9 cellular contexts compared by ENCODE assay signal in the genomic region with DNA sequence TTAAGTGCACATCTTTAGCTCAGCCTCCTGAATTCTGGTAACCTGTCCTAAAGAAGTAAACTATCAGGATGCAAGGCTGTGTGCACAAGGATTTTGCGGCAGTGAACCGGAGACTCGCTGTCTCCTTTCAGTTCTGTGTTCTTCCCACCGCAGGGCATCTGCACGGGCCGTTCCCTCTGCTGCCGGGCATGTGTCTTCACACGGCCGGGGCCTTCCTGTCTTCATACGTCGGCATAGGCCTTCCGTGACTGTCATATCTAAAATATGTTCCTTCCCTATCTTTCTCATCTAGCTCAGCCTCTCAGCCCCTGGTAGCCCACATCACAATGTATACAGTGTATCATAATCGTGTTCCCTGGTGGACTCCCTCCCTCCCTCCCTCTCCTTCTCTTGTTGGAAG. TPM values are rescaled to one million over a fixed set of nuclear protein-coding genes. Genes with fewer than 3 reads are reported as not detected.
A peak's percentile ranks its signal among the peaks of the same experiment; 100 is the strongest.
DNase-seq lines count a peak whose midpoint lies in the region; ATAC-seq and TF ChIP-seq lines count a peak whose summit lies in the region.
"Had no signal": no experiment of that assay in that cellular context is flagged by ENCODE, and none has a peak within 500 bp of the region (broad histone marks: within the 10 kb centered on the region; RNA-seq: fewer than 3 reads in every experiment).

No MANE protein-coding gene starts in this region.

- peaks cover 3% of the 10 kb centered on the region for H3K27me3 Mint-ChIP-seq in activated CD4-positive, alpha-beta T cell treated with anti-CD3 and anti-CD28 coated beads for 36 hours
- peaks cover 13% of the 10 kb centered on the region for H3K27me3 Mint-ChIP-seq in stimulated activated naive CD8-positive, alpha-beta T cell treated with anti-CD3 and anti-CD28 coated beads, Interleukin-15, amount 100 ng/mL, for 72 hours
- H3K27me3 Mint-ChIP-seq in nephron progenitor cell (ENCODE audit: low read depth, poor library complexity): peaks cover 6% of the 10 kb centered on the region

- peak overlapping the region; percentile 98 for H3K27ac ChIP-seq in OCI-LY7 (ENCODE audit: low read depth, low read length, poor library complexity, severe bottlenecking)

- intact Hi-C loops in activated CD4-positive, alpha-beta T cell treated with anti-CD3 and anti-CD28 coated beads for 36 hours (cut with DNase I, micrococcal nuclease): no loop called here
- intact Hi-C loops in OCI-LY7 (cut with micrococcal nuclease; ENCODE audit: unreplicated experiment): no loop called here
- intact Hi-C loops in left cardiac atrium (cut with DNase I): no loop called here

- no peaks in the 10 kb centered on the region for H3K9me3 ChIP-seq in OCI-LY7 (ENCODE audit: low read length)

- peaks cover 34% of the 10 kb centered on the region; the same call in 1 of the 2 replicates for H3K36me3 ChIP-seq in OCI-LY7 (ENCODE audit: insufficient read depth, low read length)

- POLR2A ChIA-PET in activated CD4-positive, alpha-beta T cell treated with anti-CD3 and anti-CD28 coated beads for 36 hours (lab: Charles Lee): no interaction called here
- POLR2A ChIA-PET in OCI-LY7 (lab: Charles Lee): interaction anchor here (0.5 to 5.1 kb wide), 11 partner anchors 10 to 265 kb away, joined by 3 to 35 read pairs (median 4); partner anchors contain the start of gene PALD1

- H3K27ac Mint-ChIP-seq in activated CD4-positive, alpha-beta T cell treated with anti-CD3 and anti-CD28 coated beads for 36 hours: peak overlapping the region; percentile 34
- peak overlapping the region in 1 of 2 donors; percentile 68 for H3K27ac Mint-ChIP-seq in stimulated activated naive CD8-positive, alpha-beta T cell treated with anti-CD3 and anti-CD28 coated beads, Interleukin-15, amount 100 ng/mL, for 72 hours
- H3K27ac Mint-ChIP-seq in nephron progenitor cell: no peak overlapping the region

- H4K20me1 ChIP-seq in OCI-LY7 (ENCODE audit: insufficient read depth, low read length): no peaks in the 10 kb centered on the region

- DNase-seq in activated CD4-positive, alpha-beta T cell treated with anti-CD3 and anti-CD28 coated beads for 36 hours: peak; percentile 39
- no peak for DNase-seq in activated CD4-positive, alpha-beta T cell treated with anti-CD3 and anti-CD28 coated beads for 4 hours
- DNase-seq in OCI-LY7 (ENCODE audit: low spot score) (no peak), left cardiac atrium (peak; percentile 47), hepatic stellate cell (ENCODE audit: low spot score) (no peak), nephron progenitor cell (no peak), DMS 273 (lab: John Stamatoyannopoulos, UW; ENCODE audit: unreplicated experiment) (no peak)
- DNase-seq in stimulated activated naive CD8-positive, alpha-beta T cell treated with anti-CD3 and anti-CD28 coated beads, Interleukin-15, amount 100 ng/mL, for 72 hours: peak in 1 of 2 donors; percentile 27
- DNase-seq: NCI-H748 treated with DMSO at 0.1 percent for 48 hours had no signal

- H3K4me1 ChIP-seq in OCI-LY7 (ENCODE audit: insufficient read depth, low read length, poor library complexity, severe bottlenecking): peaks cover 99% of the 10 kb centered on the region

- no TSS peak for BruUV-seq in OCI-LY7 (replicated peaks; lab: Mats Ljungman, UMichigan)

- H3K9me3 Mint-ChIP-seq in activated CD4-positive, alpha-beta T cell treated with anti-CD3 and anti-CD28 coated beads for 36 hours (ENCODE audit: low read depth): no peaks in the 10 kb centered on the region
- no peaks in the 10 kb centered on the region for H3K9me3 Mint-ChIP-seq in stimulated activated naive CD8-positive, alpha-beta T cell treated with anti-CD3 and anti-CD28 coated beads, Interleukin-15, amount 100 ng/mL, for 72 hours
- no peaks in the 10 kb centered on the region for H3K9me3 Mint-ChIP-seq in nephron progenitor cell

- peaks cover 81% of the 10 kb centered on the region for H3K79me2 ChIP-seq in OCI-LY7 (ENCODE audit: insufficient read depth, low read depth, low read length)

- no peaks in the 10 kb centered on the region for H3K9me2 ChIP-seq in OCI-LY7 (ENCODE audit: insufficient read depth, low read length)

- no peak for TF ChIP-seq CTCF in OCI-LY7 (conservative IDR thresholded peaks at IDR 0.05; ENCODE audit: low read length)
- no peak for TF ChIP-seq CTCF in nephron progenitor cell (IDR thresholded peaks at IDR 0.05)

- no peaks in the 10 kb centered on the region for H3K36me3 Mint-ChIP-seq in activated CD4-positive, alpha-beta T cell treated with anti-CD3 and anti-CD28 coated beads for 36 hours (ENCODE audit: low read depth)
- no peaks in the 10 kb centered on the region for H3K36me3 Mint-ChIP-seq in nephron progenitor cell (ENCODE audit: low read depth)

- ATAC-seq in activated CD4-positive, alpha-beta T cell treated with anti-CD3 and anti-CD28 coated beads for 36 hours: peak; percentile 49
- ATAC-seq in left cardiac atrium: peak; percentile 44 to 49
- ATAC-seq in stimulated activated naive CD8-positive, alpha-beta T cell treated with anti-CD3 and anti-CD28 coated beads, Interleukin-15, amount 100 ng/mL, for 72 hours: peak; percentile 55

- H3K4me3 ChIP-seq in OCI-LY7 (ENCODE audit: low read depth, low read length, poor library complexity, severe bottlenecking): peak overlapping the region; percentile 64

- CTCF ChIA-PET in activated CD4-positive, alpha-beta T cell treated with anti-CD3 and anti-CD28 coated beads for 36 hours (lab: Charles Lee): interaction anchor here (1.4 to 1.5 kb wide), 2 partner anchors 9 to 34 kb away, joined by 4 to 10 read pairs; no protein-coding TSS in a partner anchor
- CTCF ChIA-PET in OCI-LY7 (lab: Charles Lee; ENCODE audit: unreplicated experiment): interaction anchor here (1.4 kb wide), 1 partner anchor 10 kb away, joined by 3 read pairs; no protein-coding TSS in a partner anchor

- H3K4me3 Mint-ChIP-seq in activated CD4-positive, alpha-beta T cell treated with anti-CD3 and anti-CD28 coated beads for 36 hours: peak overlapping the region; percentile 24
- H3K4me3 Mint-ChIP-seq in stimulated activated naive CD8-positive, alpha-beta T cell treated with anti-CD3 and anti-CD28 coated beads, Interleukin-15, amount 100 ng/mL, for 72 hours: peak overlapping the region; percentile 44 to 59
- no peak overlapping the region for H3K4me3 Mint-ChIP-seq in nephron progenitor cell

- H3K4me1 Mint-ChIP-seq in activated CD4-positive, alpha-beta T cell treated with anti-CD3 and anti-CD28 coated beads for 36 hours: peaks cover 27% of the 10 kb centered on the region
- H3K4me1 Mint-ChIP-seq in stimulated activated naive CD8-positive, alpha-beta T cell treated with anti-CD3 and anti-CD28 coated beads, Interleukin-15, amount 100 ng/mL, for 72 hours: peaks cover 42% of the 10 kb centered on the region
- H3K4me1 Mint-ChIP-seq in nephron progenitor cell: peaks cover 82% of the 10 kb centered on the region

- H2AFZ ChIP-seq in OCI-LY7 (ENCODE audit: low read length): no peak overlapping the region

- peak overlapping the region; percentile 95 for H3K4me2 ChIP-seq in OCI-LY7 (ENCODE audit: low read length)

RNA-seq across cellular contexts. Expression of gene PALD1, which starts 16.4 kb away (rescaled TPM):
- 1 to 10 TPM; 5.4 to 6.7 TPM for total RNA-seq in activated CD4-positive, alpha-beta T cell treated with anti-CD3 and anti-CD28 coated beads for 36 hours
- 41.6 and 52.7 TPM in 2 replicates for total RNA-seq in OCI-LY7 (2014; rRNA removed; shearing (Covaris generic))
- 54.5 and 66.7 TPM in 2 replicates for total RNA-seq in OCI-LY7 (2022)
- total RNA-seq in left cardiac atrium: 1 to 10 TPM; 4.4 to 8.3 TPM

RNA-seq across cellular contexts. Expression of gene NODAL, which starts 53.5 kb away (rescaled TPM):
- total RNA-seq in activated CD4-positive, alpha-beta T cell treated with anti-CD3 and anti-CD28 coated beads for 36 hours: not detected
- total RNA-seq in OCI-LY7 (2014; rRNA removed; shearing (Covaris generic)): not detected in 2 replicates
- total RNA-seq in OCI-LY7 (2022) (not detected in 2 replicates), left cardiac atrium (not detected)

Comparison
In these comparisons a context has a peak if more than half of its experiments do, and no peak if none do; other contexts are left out.
1. DNase-seq: peak in activated CD4-positive, alpha-beta T cell treated with anti-CD3 and anti-CD28 coated beads for 36 hours (single experiment) and left cardiac atrium (single experiment); none in activated CD4-positive, alpha-beta T cell treated with anti-CD3 and anti-CD28 coated beads for 4 hours (0 of 2), OCI-LY7 (single experiment), hepatic stellate cell (single experiment), nephron progenitor cell (single experiment) and DMS 273 (single experiment).
2. RNA of gene PALD1, which starts 16.4 kb away (total RNA-seq): 41.6 to 66.7 TPM in OCI-LY7; 4.4 to 8.3 TPM in left cardiac atrium and 5.4 to 6.7 TPM in activated CD4-positive, alpha-beta T cell treated with anti-CD3 and anti-CD28 coated beads for 36 hours; every median in the first group is over 4 times any median in the second.
3. Peak in every context shown above with its lines, with median percentiles within 50 percentile points of each other: ATAC-seq.